Comparison of ENCODE assay signal across 10 cellular contexts in genomic region chrX:103586659-103587058, GRCh38. TPM values are rescaled to one million over a fixed set of nuclear protein-coding genes. Genes with fewer than 3 reads are reported as not detected.
A peak's percentile ranks its signal among the peaks of the same experiment; 100 is the strongest.
DNase-seq lines count a peak whose midpoint lies in the region; ATAC-seq and TF ChIP-seq lines count a peak whose summit lies in the region.
"Had no signal": no experiment of that assay in that cellular context is flagged by ENCODE, and none has a peak within 500 bp of the region (broad histone marks: within the 10 kb centered on the region; RNA-seq: fewer than 3 reads in every experiment).

No MANE protein-coding gene starts in this region.

- TF ChIP-seq POLR2A in upper lobe of left lung (IDR thresholded peaks at IDR 0.05): no peak

- no peaks in the 10 kb centered on the region for H3K9me3 ChIP-seq in cardiac muscle cell (ENCODE audit: low read depth)
- H3K9me3 ChIP-seq in upper lobe of left lung: no peaks in the 10 kb centered on the region

- H3K9me3 Mint-ChIP-seq in MCF 10A (ENCODE audit: unreplicated experiment) (peaks cover 6% of the 10 kb centered on the region), mesothelial cell of epicardium (peaks cover 26% of the 10 kb centered on the region)

- H3K4me3 ChIP-seq in cardiac muscle cell (no peak overlapping the region), upper lobe of left lung (peak overlapping the region in 3 of 4 donors; percentile 56 to 65 (median 56))

- no TSS peak for BruUV-seq in MCF 10A (replicated peaks; lab: Mats Ljungman, UMichigan)

- H3K27ac Mint-ChIP-seq in MCF 10A (ENCODE audit: low read depth, unreplicated experiment) (no peak overlapping the region), mesothelial cell of epicardium (peak overlapping the region; percentile 92)

- H3K36me3 Mint-ChIP-seq in MCF 10A (ENCODE audit: insufficient read depth, unreplicated experiment) (peaks cover 17% of the 10 kb centered on the region), mesothelial cell of epicardium (no peaks in the 10 kb centered on the region)

- H3K4me1 Mint-ChIP-seq in MCF 10A (ENCODE audit: insufficient read depth, unreplicated experiment) (peaks cover 7% of the 10 kb centered on the region), mesothelial cell of epicardium (peaks cover 14% of the 10 kb centered on the region)

- no peak for TF ChIP-seq EP300 in upper lobe of left lung (IDR thresholded peaks at IDR 0.05)

- WGBS in upper lobe of left lung, 2 donors: 51 to 66% methylated on average over 4 of the region's 4 CpGs

- H3K27ac ChIP-seq in cardiac muscle cell: peak overlapping the region; percentile 50
- peak overlapping the region in 2 of 4 donors; percentile 78 to 92 for H3K27ac ChIP-seq in upper lobe of left lung

- H3K36me3 ChIP-seq in cardiac muscle cell (peaks cover 5% of the 10 kb centered on the region), upper lobe of left lung (no peaks in the 10 kb centered on the region)

- ATAC-seq in Right ventricle myocardium superior (ENCODE audit: poor library complexity) (no peak), upper lobe of left lung (ENCODE audit: low FRiP score in 2 of 2) (no peak), left lobe of liver (no peak)

- DNase-seq in cardiac muscle cell (ENCODE audit: low read depth in 1 of 2, low spot score in 1 of 2): no peak
- DNase-seq in Right ventricle myocardium superior: no peak
- no peak for DNase-seq in MCF 10A (ENCODE audit: unreplicated experiment)
- no peak for DNase-seq in mesothelial cell of epicardium (ENCODE audit: low spot score in 2 of 2, unreplicated experiment in 2 of 2)
- DNase-seq in upper lobe of left lung: no peak
- no peak for DNase-seq in left lobe of liver (ENCODE audit: low spot score)
- no peak for DNase-seq in nucleus accumbens (lab: John Stamatoyannopoulos, UW)
- DNase-seq in stimulated activated CD4-positive, alpha-beta T cell treated with anti-CD3 and anti-CD28 coated beads, Interleukin-2, amount 100 ng/mL, for 24 hours: no peak
- DNase-seq: activated CD8-positive, alpha-beta memory T cell treated with anti-CD3 and anti-CD28 coated beads, Interleukin-2, amount 50 U/mL, for 48 hours; NK-92 treated with Interleukin-12 subunit alpha and Interleukin-12 subunit beta, amount 100 ng/mL, for 24 hours had no signal

- H3K4me1 ChIP-seq in cardiac muscle cell (ENCODE audit: low read depth): peaks cover 3% of the 10 kb centered on the region
- H3K4me1 ChIP-seq in upper lobe of left lung: no peaks in the 10 kb centered on the region

- TF ChIP-seq CTCF in cardiac muscle cell (IDR thresholded peaks at IDR 0.05; ENCODE audit: low read depth, low read length) (no peak), MCF 10A (IDR thresholded peaks at IDR 0.05; ENCODE audit: unreplicated experiment) (no peak), mesothelial cell of epicardium (IDR thresholded peaks at IDR 0.05; ENCODE audit: unreplicated experiment) (no peak), upper lobe of left lung (IDR thresholded peaks at IDR 0.05) (no peak)

- POLR2A ChIA-PET in MCF 10A (lab: Yijun Ruan, JAX): interaction anchor here (1.2 kb wide), 1 partner anchor 9 kb away, joined by 3 read pairs; no protein-coding TSS in a partner anchor

- peak overlapping the region; percentile 88 for H3K4me3 Mint-ChIP-seq in MCF 10A (ENCODE audit: unreplicated experiment)
- H3K4me3 Mint-ChIP-seq in mesothelial cell of epicardium: peak overlapping the region; percentile 90

- H3K27me3 ChIP-seq in cardiac muscle cell: no peaks in the 10 kb centered on the region
- no peaks in the 10 kb centered on the region for H3K27me3 ChIP-seq in upper lobe of left lung

- CTCF ChIA-PET in MCF 10A (lab: Yijun Ruan, JAX): interaction anchor here (0.6 kb wide), 1 partner anchor 126 kb away, joined by 3 read pairs; no protein-coding TSS in a partner anchor

- H3K27me3 Mint-ChIP-seq in MCF 10A (ENCODE audit: insufficient read depth, unreplicated experiment): peaks cover 41% of the 10 kb centered on the region
- no peaks in the 10 kb centered on the region for H3K27me3 Mint-ChIP-seq in mesothelial cell of epicardium (ENCODE audit: low read depth)

- intact Hi-C loops in Right ventricle myocardium superior (cut with DNase I): no loop called here
- intact Hi-C loops in MCF 10A (cut with micrococcal nuclease): loop anchor here (5.0 kb wide), 1 partner anchor 101 kb away; the partner anchor contains the start of gene MORF4L2

RNA-seq across cellular contexts. Expression of gene TCEAL4, which starts 1.3 kb away (rescaled TPM):
- 65.9 and 77.6 TPM in 2 replicates for total RNA-seq in cardiac muscle cell
- polyA plus RNA-seq in cardiac muscle cell: 106 and 127 TPM in 2 replicates
- 57.3 TPM for total RNA-seq in Right ventricle myocardium superior
- 63.7 and 64.4 TPM in 2 replicates for total RNA-seq in MCF 10A (2022)
- total RNA-seq in mesothelial cell of epicardium: 59.8 to 64.6 TPM (median 63.1 TPM) in 3 replicates
- total RNA-seq in upper lobe of left lung: 100 to 1,000 TPM in 2 of 6 donors, 10 to 100 TPM in 4; 68.5 to 141 (median 90.8) TPM
- 29.3 TPM for total RNA-seq in left lobe of liver

RNA-seq across cellular contexts. Expression of gene TCEAL3, which starts 21.1 kb away (rescaled TPM):
- total RNA-seq in cardiac muscle cell: 11.8 and 23.0 TPM in 2 replicates
- polyA plus RNA-seq in cardiac muscle cell: 16.5 and 20.0 TPM in 2 replicates
- total RNA-seq in Right ventricle myocardium superior: 14.8 TPM
- 15.1 and 18.9 TPM in 2 replicates for total RNA-seq in MCF 10A (2022)
- 11.9 to 13.0 TPM (median 11.9 TPM) in 3 replicates for total RNA-seq in mesothelial cell of epicardium
- 10 to 100 TPM; 17.8 to 27.9 (median 25.2) TPM for total RNA-seq in upper lobe of left lung
- total RNA-seq in left lobe of liver: 2.5 TPM

RNA-seq across cellular contexts. Expression of gene TCEAL1, which starts 42.1 kb away (rescaled TPM):
- total RNA-seq in cardiac muscle cell (93.8 and 121 TPM in 2 replicates), Right ventricle myocardium superior (19.2 TPM), MCF 10A (2022) (5.7 and 8.1 TPM in 2 replicates), mesothelial cell of epicardium (17.1 to 18.8 TPM (median 18.7 TPM) in 3 replicates), upper lobe of left lung (10 to 100 TPM; 26.9 to 62.1 (median 48.6) TPM), left lobe of liver (6.9 TPM)
- 51.5 and 66.3 TPM in 2 replicates for polyA plus RNA-seq in cardiac muscle cell
